29 cellular contexts compared by ENCODE assay signal in genomic region chr22:48284671-48285070, GRCh38.
DNase-seq lines count a peak whose midpoint lies in the region; ATAC-seq, FAIRE-seq and TF ChIP-seq lines count a peak whose summit lies in the region.
"Had no signal": no experiment of that assay in that cellular context is flagged by ENCODE, and none has a peak within 500 bp of the region (broad histone marks: within the 10 kb centered on the region; RNA-seq: fewer than 3 reads in every experiment).

No MANE protein-coding gene starts in this region.

- H3K9me3 ChIP-seq in right atrium auricular region (no peaks in the 10 kb centered on the region), K562 (replicated peaks; ENCODE audit: control insufficient read depth, insufficient read depth, low read depth, low read length) (no peaks in the 10 kb centered on the region)
- H3K9me3 ChIP-seq: BE2C had no signal

- DNase-seq in right atrium auricular region (ENCODE audit: low spot score) (peak; percentile 21), left ventricle myocardium superior (no peak), WTC11 (ENCODE audit: low spot score) (peak; percentile 6), K562 (ENCODE audit: extremely low read depth in 1 of 4, low spot score in 3 of 4) (no peak), ecto neural progenitor cell (ENCODE audit: low spot score) (peak; percentile 14), iPS-NIHi7 (ENCODE audit: extremely low spot score) (no peak), substantia nigra (lab: John Stamatoyannopoulos, UW) (no peak)
- no peak for DNase-seq in effector memory CD8-positive, alpha-beta T cell
- DNase-seq: 8988T; ACHN; BE2C; C1 segment of cervical spinal cord; CD4-positive, alpha-beta memory T cell; CD4-positive, CD25-positive, alpha-beta regulatory T cell; CD8-positive, alpha-beta memory T cell; COR-L47; DMS 273 treated with DMSO at 0.1 percent for 48 hours; DMS153; DMS53; DMS79; DND-41; EL; GDM1 had no signal

- H3K4me1 ChIP-seq in right atrium auricular region (no peaks in the 10 kb centered on the region), K562 (replicated peaks in 1 of 2; ENCODE audit: control insufficient read depth in 2 of 2, insufficient read depth in 2 of 2, low read length in 2 of 2) (no peaks in the 10 kb centered on the region)
- H3K4me1 ChIP-seq: BE2C, BLaER1 had no signal

- H3K36me3 ChIP-seq in right atrium auricular region, result no peaks in the 10 kb centered on the region
- H3K36me3 ChIP-seq in K562 (ENCODE audit: control insufficient read depth, insufficient read depth, low read length), result no peaks in the 10 kb centered on the region
- H3K36me3 ChIP-seq: BE2C, BLaER1 had no signal

- TF ChIP-seq EP300 in K562 (IDR thresholded peaks at IDR 0.05; ENCODE audit: low read length), result no peak

- intact Hi-C loops in left ventricle myocardium superior (cut with micrococcal nuclease), result no loop called here
- intact Hi-C loops in K562 (cut with micrococcal nuclease), result no loop called here

- in situ Hi-C loops in K562 (cut with MboI), result no loop called here

- peaks cover 5% of the 10 kb centered on the region; the same call in 1 of the 2 replicates for H3K27me3 Mint-ChIP-seq in WTC11 (ENCODE audit: low read depth)
- peaks cover 18 to 21% of the 10 kb centered on the region in 2 donors for H3K27me3 Mint-ChIP-seq in effector memory CD8-positive, alpha-beta T cell
- H3K27me3 Mint-ChIP-seq: CD4-positive, CD25-positive, alpha-beta regulatory T cell had no signal

- ATAC-seq in left ventricle myocardium superior (no peak), WTC11 (no peak), K562 (no peak)
- ATAC-seq in effector memory CD8-positive, alpha-beta T cell (replicated peaks), result no peak
- ATAC-seq: GM12878 had no signal

- H3K9ac ChIP-seq in K562 (ENCODE audit: insufficient read depth in 1 of 2, low read depth in 2 of 2, low read length in 2 of 2), result no peak overlapping the region
- H3K9ac ChIP-seq: BLaER1 had no signal

- peaks cover 8% of the 10 kb centered on the region for H3K4me1 Mint-ChIP-seq in WTC11
- no peaks in the 10 kb centered on the region for H3K4me1 Mint-ChIP-seq in effector memory CD8-positive, alpha-beta T cell (ENCODE audit: low read depth in 2 of 2)
- H3K4me1 Mint-ChIP-seq: CD14-positive monocyte; CD4-positive, alpha-beta memory T cell; CD4-positive, CD25-positive, alpha-beta regulatory T cell; CD8-positive, alpha-beta memory T cell had no signal

- H3K9me1 ChIP-seq in K562 (ENCODE audit: control insufficient read depth, insufficient read depth, low read length), result no peaks in the 10 kb centered on the region

- no peaks in the 10 kb centered on the region for H4K20me1 ChIP-seq in K562 (replicated peaks; ENCODE audit: control insufficient read depth, insufficient read depth, low read length)
- H4K20me1 ChIP-seq: BLaER1 had no signal

- H3K4me2 ChIP-seq in K562 (ENCODE audit: insufficient read depth, low read length), result no peak overlapping the region
- H3K4me2 ChIP-seq: BLaER1 had no signal

- H3K4me3 ChIP-seq in right atrium auricular region (no peak overlapping the region), K562 (no peak overlapping the region)
- H3K4me3 ChIP-seq: BLaER1, GM12878 had no signal

- H3K9me3 Mint-ChIP-seq in WTC11, result peaks cover 34% of the 10 kb centered on the region
- H3K9me3 Mint-ChIP-seq in effector memory CD8-positive, alpha-beta T cell, result no peaks in the 10 kb centered on the region
- H3K9me3 Mint-ChIP-seq: CD4-positive, CD25-positive, alpha-beta regulatory T cell; CD8-positive, alpha-beta memory T cell had no signal

- H2AFZ ChIP-seq in K562 (ENCODE audit: low read depth, low read length), result no peak overlapping the region

- H3K27ac ChIP-seq in right atrium auricular region, result no peak overlapping the region
- H3K27ac ChIP-seq in K562 (ENCODE audit: extremely low read depth, low read depth, low read length), result no peak overlapping the region
- no peak overlapping the region for H3K27ac ChIP-seq in substantia nigra (ENCODE audit: low read depth, low read length, poor library complexity, severe bottlenecking)
- H3K27ac ChIP-seq: BLaER1 had no signal

- peaks cover 12% of the 10 kb centered on the region for H3K36me3 Mint-ChIP-seq in WTC11
- no peaks in the 10 kb centered on the region for H3K36me3 Mint-ChIP-seq in effector memory CD8-positive, alpha-beta T cell (ENCODE audit: insufficient read depth)
- H3K36me3 Mint-ChIP-seq: CD14-positive monocyte; CD4-positive, alpha-beta memory T cell; CD4-positive, CD25-positive, alpha-beta regulatory T cell; CD8-positive, alpha-beta memory T cell had no signal

- no TSS peak for BruUV-seq in K562 (replicated peaks; lab: Mats Ljungman, UMichigan)

- no peaks in the 10 kb centered on the region for H3K79me2 ChIP-seq in K562 (ENCODE audit: control insufficient read depth, insufficient read depth, low read length)

- TF ChIP-seq POLR2A in K562 (conservative IDR thresholded peaks at IDR 0.05), result no peak

- POLR2A ChIA-PET in WTC11 (lab: Charles Lee) (no interaction called here), K562 (lab: Yijun Ruan, JAX) (no interaction called here)

- TF ChIP-seq CTCF in right atrium auricular region (IDR thresholded peaks at IDR 0.05), result no peak
- no peak for TF ChIP-seq CTCF in WTC11 (IDR thresholded peaks at IDR 0.05)
- TF ChIP-seq CTCF in K562 (IDR thresholded peaks at IDR 0.05 in 2 of 3, conservative IDR thresholded peaks at IDR 0.05 in 1 of 3; ENCODE audit: insufficient read depth in 2 of 3, low read depth in 1 of 3, low read length in 3 of 3), result no peak

- no peak overlapping the region for H3K27ac Mint-ChIP-seq in WTC11
- no peak overlapping the region for H3K27ac Mint-ChIP-seq in effector memory CD8-positive, alpha-beta T cell
- H3K27ac Mint-ChIP-seq: CD14-positive monocyte; CD4-positive, alpha-beta memory T cell; CD4-positive, CD25-positive, alpha-beta regulatory T cell; CD8-positive, alpha-beta memory T cell had no signal

- H3K27me3 ChIP-seq in right atrium auricular region, result no peaks in the 10 kb centered on the region
- no peaks in the 10 kb centered on the region for H3K27me3 ChIP-seq in K562 (ENCODE audit: control insufficient read depth in 2 of 2, insufficient read depth in 2 of 2, low read length in 2 of 2)
- H3K27me3 ChIP-seq: BE2C, BLaER1 had no signal

- WGBS in K562 (ENCODE audit: insufficient coverage, low coverage, missing lambda C conversion rate), result 6% methylated on average over 3 of the region's 4 CpGs

- no peak overlapping the region for H3K4me3 Mint-ChIP-seq in WTC11
- H3K4me3 Mint-ChIP-seq in effector memory CD8-positive, alpha-beta T cell, result no peak overlapping the region
- H3K4me3 Mint-ChIP-seq: CD14-positive monocyte; CD4-positive, alpha-beta memory T cell; CD4-positive, CD25-positive, alpha-beta regulatory T cell; CD8-positive, alpha-beta memory T cell had no signal

- no peak for TF ChIP-seq RAD21 in K562 (CRISPR knock-in tag; conservative IDR thresholded peaks at IDR 0.05 in 1 of 2, IDR thresholded peaks at IDR 0.05 in 1 of 2)

- CTCF ChIA-PET in WTC11 (lab: Charles Lee), result no interaction called here
- CTCF ChIA-PET in K562 (lab: Yijun Ruan, JAX; ENCODE audit: low intra/inter-chr PET ratio), result no interaction called here

- FAIRE-seq in K562 (lab: Jason Lieb, UNC), result no peak
- FAIRE-seq: A204.1, GM12878, GM12892, GM18507 had no signal

TF ChIP-seq in WTC11, 78 proteins besides CTCF, POLR2A, EP300 and RAD21 (continues in another document):
- no peak for TF ChIP-seq MXD4 (CRISPR knock-in tag; IDR thresholded peaks at IDR 0.05; ENCODE audit: borderline replicate concordance)
- TF ChIP-seq ATF2 (CRISPR knock-in tag; IDR thresholded peaks at IDR 0.05; ENCODE audit: borderline replicate concordance, low read depth), result no peak

TF ChIP-seq in K562, 482 proteins besides CTCF, POLR2A, EP300 and RAD21:
- TF ChIP-seq KLF6 (CRISPR knock-in tag; IDR thresholded peaks at IDR 0.05; ENCODE audit: borderline replicate concordance), result no peak
- TF ChIP-seq RFX1 (IDR thresholded peaks at IDR 0.05), result peak; percentile 59
- no peak for TF ChIP-seq ZNF707 (CRISPR knock-in tag; conservative IDR thresholded peaks at IDR 0.05)

Comparison
In these comparisons a context has a peak if more than half of its experiments do, and no peak if none do; other contexts are left out.
1. DNase-seq: peak in right atrium auricular region (single experiment), WTC11 (single experiment) and ecto neural progenitor cell (single experiment); none in left ventricle myocardium superior (single experiment), K562 (0 of 4), iPS-NIHi7 (single experiment), substantia nigra (0 of 49) and effector memory CD8-positive, alpha-beta T cell (0 of 3).